ENCODE assay signal across 11 cellular contexts in genomic region chr12:26817183-26817591, GRCh38. TPM values are rescaled to one million over a fixed set of nuclear protein-coding genes. Genes with fewer than 3 reads are reported as not detected.
DNase-seq lines count a peak whose midpoint lies in the region; ATAC-seq and TF ChIP-seq lines count a peak whose summit lies in the region.
"Had no signal": no experiment of that assay in that cellular context is flagged by ENCODE, and none has a peak within 500 bp of the region (broad histone marks: within the 10 kb centered on the region; RNA-seq: fewer than 3 reads in every experiment).

No MANE protein-coding gene starts in this region.

- DNase-seq in breast epithelium (ENCODE audit: low spot score in 2 of 2) (no peak), MCF 10A (ENCODE audit: unreplicated experiment) (no peak), OCI-LY7 (ENCODE audit: low spot score) (peak; percentile 22), NCI-H1105 treated with DMSO at 0.1 percent for 48 hours (lab: John Stamatoyannopoulos, UW) (no peak), G401 (ENCODE audit: low spot score) (no peak), NCI-H446 treated with DMSO at 0.1 percent for 48 hours (lab: John Stamatoyannopoulos, UW) (no peak), SW480 (ENCODE audit: low spot score) (no peak)
- DNase-seq: effector memory CD8-positive, alpha-beta T cell; right lobe of liver had no signal

- BruUV-seq in MCF 10A (replicated peaks; lab: Mats Ljungman, UMichigan) = no TSS peak
- BruUV-seq in OCI-LY7 (replicated peaks; lab: Mats Ljungman, UMichigan) = no TSS peak

- H3K9me2 ChIP-seq in OCI-LY7 (ENCODE audit: insufficient read depth, low read length) = no peaks in the 10 kb centered on the region

- H3K9me3 ChIP-seq in breast epithelium = no peaks in the 10 kb centered on the region
- no peaks in the 10 kb centered on the region for H3K9me3 ChIP-seq in OCI-LY7 (ENCODE audit: low read length)
- H3K9me3 ChIP-seq: right lobe of liver had no signal

- CTCF ChIA-PET in MCF 10A (lab: Yijun Ruan, JAX) (no interaction called here), OCI-LY7 (lab: Charles Lee; ENCODE audit: unreplicated experiment) (no interaction called here)

- H3K36me3 ChIP-seq in breast epithelium (no peaks in the 10 kb centered on the region), OCI-LY7 (ENCODE audit: insufficient read depth, low read length) (no peaks in the 10 kb centered on the region)
- H3K36me3 ChIP-seq: right lobe of liver had no signal

- no peaks in the 10 kb centered on the region for H3K9me3 Mint-ChIP-seq in MCF 10A (ENCODE audit: unreplicated experiment)
- H3K9me3 Mint-ChIP-seq: effector memory CD8-positive, alpha-beta T cell; stimulated activated naive CD8-positive, alpha-beta T cell treated with anti-CD3 and anti-CD28 coated beads, Interleukin-15, Interleukin-2, amounts not matched to agents 100 ng/mL and 50 ng/mL, for 24 hours had no signal

- H3K4me3 ChIP-seq in breast epithelium (no peak overlapping the region), OCI-LY7 (ENCODE audit: low read depth, low read length, poor library complexity, severe bottlenecking) (no peak overlapping the region)
- H3K4me3 ChIP-seq: right lobe of liver had no signal

- H3K27me3 ChIP-seq in breast epithelium = no peaks in the 10 kb centered on the region
- H3K27me3 ChIP-seq: right lobe of liver had no signal

- no peaks in the 10 kb centered on the region for H3K27me3 Mint-ChIP-seq in MCF 10A (ENCODE audit: insufficient read depth, unreplicated experiment)
- H3K27me3 Mint-ChIP-seq: effector memory CD8-positive, alpha-beta T cell; stimulated activated naive CD8-positive, alpha-beta T cell treated with anti-CD3 and anti-CD28 coated beads, Interleukin-15, Interleukin-2, amounts not matched to agents 100 ng/mL and 50 ng/mL, for 24 hours had no signal

- H3K36me3 Mint-ChIP-seq in MCF 10A (ENCODE audit: insufficient read depth, unreplicated experiment) = no peaks in the 10 kb centered on the region

- no peaks in the 10 kb centered on the region for H3K79me2 ChIP-seq in OCI-LY7 (ENCODE audit: insufficient read depth, low read depth, low read length)

- no peak for TF ChIP-seq POLR2A in breast epithelium (IDR thresholded peaks at IDR 0.05)

- TF ChIP-seq CTCF in breast epithelium (IDR thresholded peaks at IDR 0.05) = no peak
- no peak for TF ChIP-seq CTCF in MCF 10A (IDR thresholded peaks at IDR 0.05; ENCODE audit: unreplicated experiment)
- TF ChIP-seq CTCF in OCI-LY7 (conservative IDR thresholded peaks at IDR 0.05; ENCODE audit: low read length) = no peak

- H3K4me1 Mint-ChIP-seq in MCF 10A (ENCODE audit: insufficient read depth, unreplicated experiment) = peaks cover 9% of the 10 kb centered on the region

- peaks cover 0 to 5% of the 10 kb centered on the region in 2 donors for H3K4me1 ChIP-seq in breast epithelium
- H3K4me1 ChIP-seq in OCI-LY7 (ENCODE audit: insufficient read depth, low read length, poor library complexity, severe bottlenecking) = peaks cover 9% of the 10 kb centered on the region

- POLR2A ChIA-PET in MCF 10A (lab: Yijun Ruan, JAX) = interaction anchor here (0.9 kb wide), 1 partner anchor 15 kb away, joined by 3 read pairs; the partner anchor contains the start of gene ITPR2
- POLR2A ChIA-PET in OCI-LY7 (lab: Charles Lee) = interaction anchor here (0.7 to 1.9 kb wide), 4 partner anchors 8 to 30 kb away, joined by 4 to 9 read pairs (median 5); partner anchors contain the start of gene ITPR2

- H4K20me1 ChIP-seq in OCI-LY7 (ENCODE audit: insufficient read depth, low read length) = no peaks in the 10 kb centered on the region

- in situ Hi-C loops in G401 (cut with HindIII; ENCODE audit: low sequenced_read_pairs) = no loop called here

- no peak overlapping the region for H3K4me3 Mint-ChIP-seq in MCF 10A (ENCODE audit: unreplicated experiment)
- H3K4me3 Mint-ChIP-seq: effector memory CD8-positive, alpha-beta T cell; stimulated activated naive CD8-positive, alpha-beta T cell treated with anti-CD3 and anti-CD28 coated beads, Interleukin-15, Interleukin-2, amounts not matched to agents 100 ng/mL and 50 ng/mL, for 24 hours had no signal

- peak overlapping the region; percentile 39 for H3K4me2 ChIP-seq in OCI-LY7 (ENCODE audit: low read length)

- H2AFZ ChIP-seq in OCI-LY7 (ENCODE audit: low read length) = no peak overlapping the region

- H3K27ac Mint-ChIP-seq in MCF 10A (ENCODE audit: low read depth, unreplicated experiment) = no peak overlapping the region
- H3K27ac Mint-ChIP-seq: effector memory CD8-positive, alpha-beta T cell; stimulated activated naive CD8-positive, alpha-beta T cell treated with anti-CD3 and anti-CD28 coated beads, Interleukin-15, Interleukin-2, amounts not matched to agents 100 ng/mL and 50 ng/mL, for 24 hours had no signal

- H3K27ac ChIP-seq in breast epithelium (peak overlapping the region; percentile 1 to 54), OCI-LY7 (ENCODE audit: low read depth, low read length, poor library complexity, severe bottlenecking) (no peak overlapping the region)
- H3K27ac ChIP-seq: right lobe of liver had no signal

- intact Hi-C loops in breast epithelium (cut with DNase I; ENCODE audit: low total_unique reads) (no loop called here), MCF 10A (cut with micrococcal nuclease) (no loop called here), OCI-LY7 (cut with micrococcal nuclease; ENCODE audit: unreplicated experiment) (no loop called here)

- peak; percentile 89 for ATAC-seq in HG02870 (IDR thresholded peaks at IDR 0.05; ENCODE audit: unreplicated experiment)
- ATAC-seq: effector memory CD8-positive, alpha-beta T cell had no signal

RNA-seq across cellular contexts. Expression of gene ITPR2, which starts 15.8 kb away (rescaled TPM):
- total RNA-seq in breast epithelium (10 to 100 TPM; 47.2 to 95.0 (median 66.5) TPM), MCF 10A (2022) (14.3 and 15.7 TPM in 2 replicates), OCI-LY7 (2022) (44.7 and 56.6 TPM in 2 replicates)
- total RNA-seq in OCI-LY7 (2014; rRNA removed; shearing (Covaris generic)) = 25.6 and 33.7 TPM in 2 replicates
- total RNA-seq in G401 (2014; rRNA removed; shearing (Covaris generic)) = 3.0 and 17.5 TPM in 2 replicates
